15 cellular contexts compared by ENCODE assay signal in genomic region chr1:5949761-5950100, GRCh38. TPM values are rescaled to one million over a fixed set of nuclear protein-coding genes. Genes with fewer than 3 reads are reported as not detected.
DNase-seq lines count a peak whose midpoint lies in the region; TF ChIP-seq lines count a peak whose summit lies in the region.
"Had no signal": no experiment of that assay in that cellular context is flagged by ENCODE, and none has a peak within 500 bp of the region (broad histone marks: within the 10 kb centered on the region; RNA-seq: fewer than 3 reads in every experiment).

No MANE protein-coding gene starts in this region.

- H3K9me3 ChIP-seq in OCI-LY7 (ENCODE audit: low read length) (no peaks in the 10 kb centered on the region), hepatocyte (ENCODE audit: low read depth) (no peaks in the 10 kb centered on the region), smooth muscle cell (replicated peaks; ENCODE audit: low read depth) (no peaks in the 10 kb centered on the region), Caco-2 (no peaks in the 10 kb centered on the region)

- H3K36me3 Mint-ChIP-seq in progenitor cell of endocrine pancreas (ENCODE audit: insufficient read depth), result peaks cover 20% of the 10 kb centered on the region
- no peaks in the 10 kb centered on the region for H3K36me3 Mint-ChIP-seq in Caco-2 (ENCODE audit: insufficient read depth, unreplicated experiment)

- H3K9me2 ChIP-seq in OCI-LY7 (ENCODE audit: insufficient read depth, low read length) (no peaks in the 10 kb centered on the region), hepatocyte (replicated peaks; ENCODE audit: insufficient read depth) (no peaks in the 10 kb centered on the region)

- BruUV-seq in OCI-LY7 (replicated peaks; lab: Mats Ljungman, UMichigan), result no TSS peak
- BruUV-seq in Caco-2 (replicated peaks; lab: Mats Ljungman, UMichigan), result no TSS peak

- H3K36me3 ChIP-seq in OCI-LY7 (ENCODE audit: insufficient read depth, low read length) (peaks cover 22% of the 10 kb centered on the region; the same call in 1 of the 2 replicates), hepatocyte (replicated peaks; ENCODE audit: insufficient read depth, low read depth) (no peaks in the 10 kb centered on the region), smooth muscle cell (ENCODE audit: low read depth) (no peaks in the 10 kb centered on the region), Caco-2 (ENCODE audit: control insufficient read depth, insufficient read depth, low read length) (no peaks in the 10 kb centered on the region)

- H3K4me2 ChIP-seq in OCI-LY7 (ENCODE audit: low read length) (no peak overlapping the region), hepatocyte (no peak overlapping the region), smooth muscle cell (no peak overlapping the region)

- intact Hi-C loops in OCI-LY7 (cut with micrococcal nuclease; ENCODE audit: unreplicated experiment) (no loop called here), Caco-2 (cut with micrococcal nuclease; ENCODE audit: unreplicated experiment) (no loop called here)

- 89% methylated on average over 4 of the region's 4 CpGs for WGBS in hepatocyte (ENCODE audit: low lambda C conversion rate, missing lambda C conversion rate)
- WGBS in smooth muscle cell (ENCODE audit: low lambda C conversion rate), result 86% methylated on average over 4 of the region's 4 CpGs

- H3K4me3 ChIP-seq in OCI-LY7 (ENCODE audit: low read depth, low read length, poor library complexity, severe bottlenecking) (no peak overlapping the region), hepatocyte (no peak overlapping the region), smooth muscle cell (no peak overlapping the region), Caco-2 (ENCODE audit: low read depth, low read length) (no peak overlapping the region)

- POLR2A ChIA-PET in OCI-LY7 (lab: Charles Lee) (no interaction called here), Caco-2 (lab: Charles Lee) (no interaction called here)

- TF ChIP-seq CTCF in C4-2B (conservative IDR thresholded peaks at IDR 0.05), result no peak
- 0 out of 2 replicates have a peak, but pooled peaks have one; percentile 18 for TF ChIP-seq CTCF in OCI-LY7 (conservative IDR thresholded peaks at IDR 0.05; ENCODE audit: low read length)
- no peak for TF ChIP-seq CTCF in hepatocyte (IDR thresholded peaks at IDR 0.05; ENCODE audit: poor library complexity)
- peak; percentile 3 for TF ChIP-seq CTCF in progenitor cell of endocrine pancreas (IDR thresholded peaks at IDR 0.05; ENCODE audit: unreplicated experiment)
- TF ChIP-seq CTCF in smooth muscle cell (IDR thresholded peaks at IDR 0.05; ENCODE audit: borderline replicate concordance, insufficient read depth, poor library complexity, severe bottlenecking), result no peak
- TF ChIP-seq CTCF in Caco-2 (IDR thresholded peaks at IDR 0.05; ENCODE audit: insufficient read depth in 1 of 2, low read depth in 1 of 2, low read length in 1 of 2, severe bottlenecking in 1 of 2, unreplicated experiment in 1 of 2), result no peak

- H3K27ac ChIP-seq in C4-2B (peak overlapping the region; percentile 64), OCI-LY7 (ENCODE audit: low read depth, low read length, poor library complexity, severe bottlenecking) (no peak overlapping the region), hepatocyte (peak overlapping the region; percentile 7), smooth muscle cell (ENCODE audit: low read depth) (no peak overlapping the region)

- H3K27ac Mint-ChIP-seq in progenitor cell of endocrine pancreas, result no peak overlapping the region
- H3K27ac Mint-ChIP-seq in Caco-2 (ENCODE audit: unreplicated experiment), result no peak overlapping the region
- H3K27ac Mint-ChIP-seq: B cell had no signal

- H3K9me3 Mint-ChIP-seq in progenitor cell of endocrine pancreas (ENCODE audit: low read depth) (no peaks in the 10 kb centered on the region), Caco-2 (ENCODE audit: unreplicated experiment) (no peaks in the 10 kb centered on the region)
- H3K9me3 Mint-ChIP-seq: CD4-positive, alpha-beta memory T cell; H9 had no signal

- no peaks in the 10 kb centered on the region for H3K79me2 ChIP-seq in OCI-LY7 (ENCODE audit: insufficient read depth, low read depth, low read length)
- H3K79me2 ChIP-seq in hepatocyte, result no peaks in the 10 kb centered on the region
- no peaks in the 10 kb centered on the region for H3K79me2 ChIP-seq in smooth muscle cell (ENCODE audit: low read depth)

- H3F3A ChIP-seq in smooth muscle cell (ENCODE audit: low read depth), result no peaks in the 10 kb centered on the region

- H3K27me3 Mint-ChIP-seq in progenitor cell of endocrine pancreas (no peaks in the 10 kb centered on the region), Caco-2 (ENCODE audit: insufficient read depth, unreplicated experiment) (no peaks in the 10 kb centered on the region)
- H3K27me3 Mint-ChIP-seq: B cell; CD4-positive, alpha-beta memory T cell had no signal

- no peak overlapping the region for H3K9ac ChIP-seq in smooth muscle cell (ENCODE audit: low read depth)

- DNase-seq in OCI-LY7 (ENCODE audit: low spot score), result no peak
- no peak for DNase-seq in hepatocyte (ENCODE audit: low spot score)
- DNase-seq in progenitor cell of endocrine pancreas (ENCODE audit: low spot score, unreplicated experiment), result no peak
- no peak for DNase-seq in smooth muscle cell (lab: John Stamatoyannopoulos, UW; ENCODE audit: unreplicated experiment)
- DNase-seq in NOMO-1 (lab: John Stamatoyannopoulos, UW; ENCODE audit: unreplicated experiment in 2 of 2), result no peak
- DNase-seq in Caco-2, result no peak
- no peak for DNase-seq in activated gamma-delta T cell treated with Interleukin-2 at 50 U/mL for 16 hours
- DNase-seq: C1 segment of cervical spinal cord; CD4-positive, alpha-beta memory T cell; DMS79 treated with DMSO at 0.1 percent for 48 hours; EL; GOT3 had no signal

- CTCF ChIA-PET in OCI-LY7 (lab: Charles Lee; ENCODE audit: unreplicated experiment), result no interaction called here
- CTCF ChIA-PET in Caco-2 (lab: Charles Lee), result no interaction called here

- H3K4me3 Mint-ChIP-seq in progenitor cell of endocrine pancreas (ENCODE audit: low read depth) (no peak overlapping the region), Caco-2 (ENCODE audit: unreplicated experiment) (no peak overlapping the region)
- H3K4me3 Mint-ChIP-seq: B cell; CD4-positive, alpha-beta memory T cell; H9 had no signal

- H3K4me1 Mint-ChIP-seq in progenitor cell of endocrine pancreas (ENCODE audit: low read depth) (no peaks in the 10 kb centered on the region), Caco-2 (ENCODE audit: low read depth, unreplicated experiment) (peaks cover 2% of the 10 kb centered on the region)
- H3K4me1 Mint-ChIP-seq: H9 had no signal

- no peaks in the 10 kb centered on the region for H3K27me3 ChIP-seq in hepatocyte
- no peaks in the 10 kb centered on the region for H3K27me3 ChIP-seq in smooth muscle cell (ENCODE audit: low read depth)
- no peaks in the 10 kb centered on the region for H3K27me3 ChIP-seq in Caco-2 (replicated peaks; ENCODE audit: control insufficient read depth, insufficient read depth, low read length)

- H2AFZ ChIP-seq in OCI-LY7 (ENCODE audit: low read length) (no peak overlapping the region), hepatocyte (no peak overlapping the region), smooth muscle cell (ENCODE audit: low read depth) (no peak overlapping the region)

- H4K20me1 ChIP-seq in OCI-LY7 (ENCODE audit: insufficient read depth, low read length) (no peaks in the 10 kb centered on the region), hepatocyte (ENCODE audit: insufficient read depth, poor library complexity, severe bottlenecking) (no peaks in the 10 kb centered on the region), smooth muscle cell (ENCODE audit: low read depth) (no peaks in the 10 kb centered on the region)

- H3K4me1 ChIP-seq in OCI-LY7 (ENCODE audit: insufficient read depth, low read length, poor library complexity, severe bottlenecking) (peaks cover 2% of the 10 kb centered on the region), hepatocyte (ENCODE audit: insufficient read depth) (no peaks in the 10 kb centered on the region), smooth muscle cell (ENCODE audit: low read depth) (no peaks in the 10 kb centered on the region), Caco-2 (no peaks in the 10 kb centered on the region)

RNA-seq across cellular contexts. Expression of gene NPHP4, which starts 42.5 kb away (rescaled TPM):
- total RNA-seq in OCI-LY7 (2014; rRNA removed; shearing (Covaris generic)), result 9.2 and 13.4 TPM in 2 replicates
- total RNA-seq in OCI-LY7 (2022) (23.0 and 24.2 TPM in 2 replicates), hepatocyte (5.4 and 6.0 TPM in 2 replicates), progenitor cell of endocrine pancreas (26.6 and 29.9 TPM in 2 replicates), smooth muscle cell (8.4 and 8.6 TPM in 2 replicates), Caco-2 (2022) (12.3 TPM in 2 replicates)
- polyA plus RNA-seq in hepatocyte (5.6 and 6.7 TPM in 2 replicates), smooth muscle cell (4.9 and 5.4 TPM in 2 replicates)

Comparison
In these comparisons a context has a peak if more than half of its experiments do, and no peak if none do; other contexts are left out.
1. H3K27ac ChIP-seq: peak in C4-2B (single experiment) and hepatocyte (single experiment); none in OCI-LY7 (single experiment) and smooth muscle cell (single experiment).
2. CTCF ChIP-seq: peak in OCI-LY7 (single experiment) and progenitor cell of endocrine pancreas (single experiment); none in C4-2B (single experiment), hepatocyte (single experiment), smooth muscle cell (single experiment) and Caco-2 (0 of 2).